Comparison of ENCODE assay signal across 23 cellular contexts in genomic region chr17:39077874-39078273, GRCh38.
DNase-seq lines count a peak whose midpoint lies in the region; ATAC-seq and TF ChIP-seq lines count a peak whose summit lies in the region.
"Had no signal": no experiment of that assay in that cellular context is flagged by ENCODE, and none has a peak within 500 bp of the region (broad histone marks: within the 10 kb centered on the region; RNA-seq: fewer than 3 reads in every experiment).

No MANE protein-coding gene starts in this region.

- no peaks in the 10 kb centered on the region for H3K36me3 ChIP-seq in GM23338 (ENCODE audit: insufficient read depth)
- H3K36me3 ChIP-seq: ovary, thyroid gland had no signal

- no peaks in the 10 kb centered on the region for H3K79me2 ChIP-seq in GM23338 (replicated peaks; ENCODE audit: insufficient read depth)

- H4K20me1 ChIP-seq in GM23338 (replicated peaks; ENCODE audit: insufficient read depth): no peaks in the 10 kb centered on the region

- H3K4me3 ChIP-seq in GM23338 (no peak overlapping the region), astrocyte of the spinal cord (ENCODE audit: low read depth, low read length) (no peak overlapping the region)
- H3K4me3 ChIP-seq: heart right ventricle, lung, ovary, thyroid gland had no signal

- H3K27me3 Mint-ChIP-seq in GM23338 (ENCODE audit: insufficient read depth, low read depth, poor library complexity): peaks cover 4% of the 10 kb centered on the region

- in situ Hi-C loops in astrocyte of the spinal cord (cut with HindIII; ENCODE audit: low sequenced_read_pairs): no loop called here

- H3K27ac ChIP-seq in GM23338 (ENCODE audit: low read depth): no peak overlapping the region
- no peak overlapping the region for H3K27ac ChIP-seq in foreskin keratinocyte
- H3K27ac ChIP-seq: heart right ventricle, HL-60, ovary, thyroid gland had no signal

- no peak overlapping the region for H3K4me2 ChIP-seq in GM23338

- H3K36me3 Mint-ChIP-seq in GM23338 (ENCODE audit: low read depth): no peaks in the 10 kb centered on the region
- H3K36me3 Mint-ChIP-seq: stimulated activated effector memory CD8-positive, alpha-beta T cell treated with anti-CD3 and anti-CD28 coated beads, Interleukin-12 subunit alpha, Interleukin-12 subunit beta, amount 100 ng/mL, for 72 hours had no signal

- ATAC-seq in GM23338 (peak; percentile 29), foreskin keratinocyte (no peak), GM21717 (IDR thresholded peaks at IDR 0.05; ENCODE audit: unreplicated experiment) (no peak), GM18502 (IDR thresholded peaks at IDR 0.05; ENCODE audit: poor library complexity, unreplicated experiment) (no peak), HG03139 (IDR thresholded peaks at IDR 0.05; ENCODE audit: unreplicated experiment) (no peak)
- ATAC-seq: heart right ventricle; right cardiac atrium; stimulated activated effector memory CD8-positive, alpha-beta T cell treated with anti-CD3 and anti-CD28 coated beads, Interleukin-12 subunit alpha, Interleukin-12 subunit beta, amount 100 ng/mL, for 72 hours had no signal

- H3K9me3 Mint-ChIP-seq in GM23338: no peaks in the 10 kb centered on the region
- H3K9me3 Mint-ChIP-seq: immature natural killer cell; stimulated activated effector memory CD8-positive, alpha-beta T cell treated with anti-CD3 and anti-CD28 coated beads, Interleukin-12 subunit alpha, Interleukin-12 subunit beta, amount 100 ng/mL, for 72 hours had no signal

- no peak overlapping the region for H3K27ac Mint-ChIP-seq in GM23338
- H3K27ac Mint-ChIP-seq: immature natural killer cell; stimulated activated effector memory CD8-positive, alpha-beta T cell treated with anti-CD3 and anti-CD28 coated beads, Interleukin-12 subunit alpha, Interleukin-12 subunit beta, amount 100 ng/mL, for 72 hours had no signal

- no peak overlapping the region for H3K4me3 Mint-ChIP-seq in GM23338
- H3K4me3 Mint-ChIP-seq: immature natural killer cell; stimulated activated effector memory CD8-positive, alpha-beta T cell treated with anti-CD3 and anti-CD28 coated beads, Interleukin-12 subunit alpha, Interleukin-12 subunit beta, amount 100 ng/mL, for 72 hours had no signal

- H3K4me1 ChIP-seq in GM23338 (ENCODE audit: insufficient read depth): peaks cover 7% of the 10 kb centered on the region
- no peaks in the 10 kb centered on the region for H3K4me1 ChIP-seq in foreskin keratinocyte

- no peak for DNase-seq in AG09319 (ENCODE audit: extremely low read depth, low read depth)
- DNase-seq in GM23338 (ENCODE audit: low spot score): no peak
- DNase-seq in astrocyte of the spinal cord (ENCODE audit: low read depth, low spot score): no peak
- DNase-seq in foreskin keratinocyte: no peak
- no peak for DNase-seq in islet precursor cell
- DNase-seq: activated CD4-positive, alpha-beta T cell treated with anti-CD3 and anti-CD28 coated beads, Interleukin-2, amount 50 U/mL, for 1 hour; AML-193; effector memory CD4-positive, alpha-beta T cell; HCEC 1CT; heart right ventricle; immature natural killer cell; MV-4-11; NCI-H187 treated with DMSO at 0.1 percent for 48 hours; ovary; right cardiac atrium; SW 1271; thyroid gland had no signal

- H3F3A ChIP-seq in GM23338 (replicated peaks; ENCODE audit: low read depth): no peaks in the 10 kb centered on the region

- peak; percentile 0; the same call in 1 of the 2 replicates for TF ChIP-seq CTCF in AG09319 (IDR thresholded peaks at IDR 0.05; ENCODE audit: low read depth, low read length)
- peak; percentile 20 to 54; a peak in 2 of 4 replicates for TF ChIP-seq CTCF in GM23338 (conservative IDR thresholded peaks at IDR 0.05; ENCODE audit: low read depth in 2 of 2)
- TF ChIP-seq CTCF in astrocyte of the spinal cord (IDR thresholded peaks at IDR 0.05; ENCODE audit: low read depth, low read length): peak; percentile 13
- peak; percentile 25 for TF ChIP-seq CTCF in foreskin keratinocyte (conservative IDR thresholded peaks at IDR 0.05)

- no peaks in the 10 kb centered on the region for H3K9me2 ChIP-seq in GM23338 (ENCODE audit: insufficient read depth)

- H2AFZ ChIP-seq in GM23338: no peak overlapping the region

- no peaks in the 10 kb centered on the region for H3K27me3 ChIP-seq in GM23338 (ENCODE audit: insufficient read depth)
- peaks cover 33% of the 10 kb centered on the region for H3K27me3 ChIP-seq in foreskin keratinocyte
- H3K27me3 ChIP-seq: ovary, thyroid gland had no signal

- peaks cover 16% of the 10 kb centered on the region; the same call in 2 of the 3 replicates for H3K4me1 Mint-ChIP-seq in GM23338
- H3K4me1 Mint-ChIP-seq: immature natural killer cell had no signal

TF ChIP-seq in GM23338, 12 proteins besides CTCF, POLR2A, EP300 and RAD21:
- TF ChIP-seq CREB1 (CRISPR knock-in tag; IDR thresholded peaks at IDR 0.05; ENCODE audit: low read depth): no peak
- TF ChIP-seq ETS1 (IDR thresholded peaks at IDR 0.05): no peak
- TF ChIP-seq ZNF114 (CRISPR knock-in tag; IDR thresholded peaks at IDR 0.05): no peak
- no peak for TF ChIP-seq EZH2 (IDR thresholded peaks at IDR 0.05; ENCODE audit: low read depth, unreplicated experiment)
- TF ChIP-seq NANOG (IDR thresholded peaks at IDR 0.05; ENCODE audit: borderline replicate concordance): no peak
- TF ChIP-seq STAT1 (IDR thresholded peaks at IDR 0.05; ENCODE audit: unreplicated experiment): no peak
- no peak for TF ChIP-seq EZH2phosphoT487 (IDR thresholded peaks at IDR 0.05; ENCODE audit: unreplicated experiment)
- no peak for TF ChIP-seq JUNB (IDR thresholded peaks at IDR 0.05; ENCODE audit: unreplicated experiment)
